ENCODE assay signal across 1 cellular context in the genomic region with DNA sequence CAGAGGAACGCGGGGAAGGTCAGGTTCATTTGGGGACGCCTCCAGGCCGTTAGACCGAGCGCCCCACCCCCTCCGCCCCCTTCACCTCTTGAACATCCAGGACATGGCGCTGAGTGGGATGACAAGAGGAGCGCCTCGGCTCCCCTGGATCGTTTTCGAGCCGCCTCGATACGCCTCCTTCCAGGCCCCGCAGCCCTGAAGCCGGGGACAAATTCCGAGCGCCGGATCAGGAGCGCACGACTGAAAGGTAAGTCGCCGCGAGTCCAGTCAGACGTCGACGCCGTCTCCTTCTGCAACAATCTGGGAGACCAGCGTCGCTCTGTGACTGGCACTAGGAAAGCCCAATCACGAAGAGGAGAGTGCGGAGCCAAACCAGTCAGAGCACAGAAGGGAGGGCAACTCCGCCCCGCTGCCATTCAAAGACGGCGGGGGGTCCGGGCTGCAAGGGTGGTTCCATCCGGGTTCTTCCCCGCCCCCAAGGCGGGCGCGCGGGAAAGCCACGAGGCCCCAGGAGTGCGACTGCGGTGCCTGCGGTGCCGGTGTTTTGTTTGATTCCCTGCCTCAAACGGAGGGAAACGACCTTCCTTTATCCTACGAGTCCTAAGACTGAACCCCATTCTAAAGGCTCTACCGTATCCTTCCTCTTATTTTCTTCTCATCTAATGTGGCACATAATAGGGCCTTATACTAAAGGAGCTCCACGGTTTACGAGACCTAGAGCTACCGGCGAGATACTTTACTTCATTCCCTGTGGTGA.
TF ChIP-seq lines count a peak whose summit lies in the region.

A gene with protein sequence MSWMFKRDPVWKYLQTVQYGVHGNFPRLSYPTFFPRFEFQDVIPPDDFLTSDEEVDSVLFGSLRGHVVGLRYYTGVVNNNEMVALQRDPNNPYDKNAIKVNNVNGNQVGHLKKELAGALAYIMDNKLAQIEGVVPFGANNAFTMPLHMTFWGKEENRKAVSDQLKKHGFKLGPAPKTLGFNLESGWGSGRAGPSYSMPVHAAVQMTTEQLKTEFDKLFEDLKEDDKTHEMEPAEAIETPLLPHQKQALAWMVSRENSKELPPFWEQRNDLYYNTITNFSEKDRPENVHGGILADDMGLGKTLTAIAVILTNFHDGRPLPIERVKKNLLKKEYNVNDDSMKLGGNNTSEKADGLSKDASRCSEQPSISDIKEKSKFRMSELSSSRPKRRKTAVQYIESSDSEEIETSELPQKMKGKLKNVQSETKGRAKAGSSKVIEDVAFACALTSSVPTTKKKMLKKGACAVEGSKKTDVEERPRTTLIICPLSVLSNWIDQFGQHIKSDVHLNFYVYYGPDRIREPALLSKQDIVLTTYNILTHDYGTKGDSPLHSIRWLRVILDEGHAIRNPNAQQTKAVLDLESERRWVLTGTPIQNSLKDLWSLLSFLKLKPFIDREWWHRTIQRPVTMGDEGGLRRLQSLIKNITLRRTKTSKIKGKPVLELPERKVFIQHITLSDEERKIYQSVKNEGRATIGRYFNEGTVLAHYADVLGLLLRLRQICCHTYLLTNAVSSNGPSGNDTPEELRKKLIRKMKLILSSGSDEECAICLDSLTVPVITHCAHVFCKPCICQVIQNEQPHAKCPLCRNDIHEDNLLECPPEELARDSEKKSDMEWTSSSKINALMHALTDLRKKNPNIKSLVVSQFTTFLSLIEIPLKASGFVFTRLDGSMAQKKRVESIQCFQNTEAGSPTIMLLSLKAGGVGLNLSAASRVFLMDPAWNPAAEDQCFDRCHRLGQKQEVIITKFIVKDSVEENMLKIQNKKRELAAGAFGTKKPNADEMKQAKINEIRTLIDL (minus strand): TSS at position 302 of the 757 bp plus-strand sequence. CDS start 197 bp downstream, at position 105.

TF ChIP-seq in H1, 55 proteins besides CTCF, POLR2A, EP300 and RAD21 (continued from another document):
- TF ChIP-seq, protein P1, sequence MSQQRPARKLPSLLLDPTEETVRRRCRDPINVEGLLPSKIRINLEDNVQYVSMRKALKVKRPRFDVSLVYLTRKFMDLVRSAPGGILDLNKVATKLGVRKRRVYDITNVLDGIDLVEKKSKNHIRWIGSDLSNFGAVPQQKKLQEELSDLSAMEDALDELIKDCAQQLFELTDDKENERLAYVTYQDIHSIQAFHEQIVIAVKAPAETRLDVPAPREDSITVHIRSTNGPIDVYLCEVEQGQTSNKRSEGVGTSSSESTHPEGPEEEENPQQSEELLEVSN (IDR thresholded peaks at IDR 0.05) = peak; percentile 100
- no peak; the same call in 1 of the 2 replicates for TF ChIP-seq CEBPB (IDR thresholded peaks at IDR 0.05; ENCODE audit: low read depth, low read length)
- TF ChIP-seq SRF (IDR thresholded peaks at IDR 0.05; ENCODE audit: low read depth, low read length) = no peak
- peak in 1 of 2 experiments; percentile 21; a peak in 1 of 4 replicates for TF ChIP-seq SIN3A (conservative IDR thresholded peaks at IDR 0.05 in 1 of 2, IDR thresholded peaks at IDR 0.05 in 1 of 2; ENCODE audit: low read depth in 1 of 2, low read length in 2 of 2)
- TF ChIP-seq HDAC2 (IDR thresholded peaks at IDR 0.05; ENCODE audit: borderline replicate concordance in 1 of 2, low read depth in 2 of 2, low read length in 2 of 2) = peak in 1 of 2 experiments; percentile 89; a peak in 1 of 4 replicates
- no peak; the same call in 1 of the 2 replicates for TF ChIP-seq TBP (IDR thresholded peaks at IDR 0.05; ENCODE audit: low read depth, low read length)
- peak; percentile 75; the same call in 1 of the 2 replicates for TF ChIP-seq GTF2F1 (IDR thresholded peaks at IDR 0.05; ENCODE audit: borderline replicate concordance, low read depth, low read length)
- peak; percentile 82 for TF ChIP-seq CREB1 (IDR thresholded peaks at IDR 0.05)
- no peak for TF ChIP-seq HDAC6 (IDR thresholded peaks at IDR 0.05; ENCODE audit: low read depth, low read length)
- no peak for TF ChIP-seq FOSL1 (IDR thresholded peaks at IDR 0.05; ENCODE audit: insufficient read depth, low read depth, low read length)
- TF ChIP-seq JUND (IDR thresholded peaks at IDR 0.05; ENCODE audit: low read length) = no peak
- peak; percentile 99 for TF ChIP-seq SP1 (IDR thresholded peaks at IDR 0.05; ENCODE audit: low read depth, low read length)
TF ChIP-seq in H1: peak in this region for 25.
